Comparison of ENCODE assay signal across 10 cellular contexts in the genomic region with DNA sequence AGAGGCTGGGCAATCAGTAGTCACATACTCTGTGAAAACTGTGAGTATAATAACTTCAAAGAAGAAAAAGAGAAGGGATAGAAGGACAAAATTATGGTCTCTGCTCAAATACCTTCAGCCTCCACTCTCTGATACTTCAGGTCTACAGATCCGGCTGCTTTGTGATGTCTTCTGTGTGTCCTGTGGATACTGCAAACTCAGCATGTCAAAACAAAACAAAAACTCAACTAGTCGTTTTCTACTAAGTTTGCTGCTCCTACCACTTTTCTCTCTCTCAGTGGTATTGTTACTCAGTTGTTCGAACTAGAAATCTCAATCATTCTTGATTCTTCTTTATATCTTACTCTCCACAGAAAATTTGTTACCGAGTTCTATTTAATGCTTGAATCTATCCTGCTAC.
"Had no signal": no experiment of that assay in that cellular context is flagged by ENCODE, and none has a peak within 500 bp of the region (broad histone marks: within the 10 kb centered on the region; RNA-seq: fewer than 3 reads in every experiment).

No MANE protein-coding gene starts in this region.

- H2AFZ ChIP-seq: GM23248 had no signal

- ATAC-seq: HCT116, HepG2 had no signal

- H3K4me3 Mint-ChIP-seq: HFFc6 had no signal

- H3K9ac ChIP-seq: GM23248 had no signal

- FAIRE-seq: HepG2 had no signal

- DNase-seq: GM23248, GOT3, H7, HFFc6, KG1 had no signal

- H3K9me3 ChIP-seq: HAP-1 had no signal

- H3K27ac ChIP-seq: GM23248, HL-60 had no signal

- H3K36me3 ChIP-seq: HAP-1 had no signal

- H3K9me3 Mint-ChIP-seq: HFFc6 had no signal

- H3K27ac Mint-ChIP-seq: HFFc6, IgD-negative memory B cell had no signal

- H3K4me3 ChIP-seq: GM23248, HAP-1 had no signal
